Comparison of ENCODE assay signal across 22 cellular contexts in the genomic region with DNA sequence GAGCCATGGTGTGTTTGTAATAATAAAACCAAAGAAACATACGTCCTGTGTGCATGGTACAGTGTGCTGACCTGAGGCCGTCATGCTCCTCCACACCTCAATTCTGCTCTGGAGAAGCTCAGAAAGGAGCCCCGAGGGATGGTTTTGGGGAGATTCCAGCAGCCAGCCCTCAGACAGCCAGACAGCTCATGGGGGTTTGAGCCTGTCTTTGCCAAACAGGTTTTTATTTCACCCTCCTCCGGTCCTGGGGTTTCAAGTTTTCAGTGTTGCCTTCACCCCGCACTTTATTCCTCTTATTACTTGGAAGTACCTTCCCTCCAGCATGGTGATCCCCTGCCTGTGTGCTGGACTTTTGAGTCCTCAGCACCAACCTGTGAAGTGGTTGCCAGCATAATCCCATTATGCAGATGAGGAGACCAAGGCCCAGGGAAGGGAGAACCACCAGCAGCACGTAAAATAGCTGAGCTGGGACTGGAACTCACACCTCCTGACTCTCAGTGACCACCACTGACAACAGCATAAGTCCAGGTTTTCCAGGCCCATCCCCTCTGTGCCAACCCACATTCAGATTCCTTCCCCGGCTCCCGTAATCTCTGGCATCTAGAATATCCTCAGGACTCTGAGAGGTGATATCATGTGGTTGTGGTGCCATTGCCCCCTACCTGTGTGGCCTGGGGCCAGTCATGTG. TPM values are rescaled to one million over a fixed set of nuclear protein-coding genes. Genes with fewer than 3 reads are reported as not detected.
"Had no signal": no experiment of that assay in that cellular context is flagged by ENCODE, and none has a peak within 500 bp of the region (broad histone marks: within the 10 kb centered on the region; RNA-seq: fewer than 3 reads in every experiment).

No MANE protein-coding gene starts in this region.

- H3K27me3 ChIP-seq: thyroid gland had no signal

- H3K36me3 Mint-ChIP-seq: activated naive CD8-positive, alpha-beta T cell treated with anti-CD3 and anti-CD28 coated beads, Interleukin-2, amount 10 ng/mL, durations not matched to agents 7 days and 5 days; brain had no signal

- H3K27ac Mint-ChIP-seq: activated naive CD8-positive, alpha-beta T cell treated with anti-CD3 and anti-CD28 coated beads, Interleukin-2, amount 10 ng/mL, durations not matched to agents 7 days and 5 days; activated T-cell treated with anti-CD3 and anti-CD28 coated beads, Interleukin-2, amount 50 U/mL, for 24 hours; activated T-helper 2 cell treated with anti-CD3 and anti-CD28 coated beads, Interferon-gamma antibody, Interleukin-2, Interleukin-4, amounts not matched to agents 10 μg/mL and 5 μg/mL and 100 μg/mL, durations not matched to agents 14 hours and 24 hours and 36 hours had no signal

- H3K9me3 Mint-ChIP-seq: activated naive CD8-positive, alpha-beta T cell treated with anti-CD3 and anti-CD28 coated beads, Interleukin-2, amount 10 ng/mL, durations not matched to agents 7 days and 5 days; activated T-cell treated with anti-CD3 and anti-CD28 coated beads, Interleukin-2, amount 50 U/mL, for 24 hours; activated T-helper 2 cell treated with anti-CD3 and anti-CD28 coated beads, Interferon-gamma antibody, Interleukin-2, Interleukin-4, amounts not matched to agents 10 μg/mL and 5 μg/mL and 100 μg/mL, durations not matched to agents 14 hours and 24 hours and 36 hours had no signal

- H3K4me3 ChIP-seq: lung, thyroid gland had no signal

- FAIRE-seq: endothelial cell of umbilical vein, islet of Langerhans, urothelium cell line had no signal

- H3K27me3 Mint-ChIP-seq: activated T-cell treated with anti-CD3 and anti-CD28 coated beads, Interleukin-2, amount 50 U/mL, for 24 hours had no signal

- H3K4me3 Mint-ChIP-seq: activated naive CD8-positive, alpha-beta T cell treated with anti-CD3 and anti-CD28 coated beads, Interleukin-2, amount 10 ng/mL, durations not matched to agents 7 days and 5 days; activated T-cell treated with anti-CD3 and anti-CD28 coated beads, Interleukin-2, amount 50 U/mL, for 24 hours; brain; nephron progenitor cell had no signal

- H3K9me3 ChIP-seq: thyroid gland had no signal

- H3K4me1 Mint-ChIP-seq: activated naive CD8-positive, alpha-beta T cell treated with anti-CD3 and anti-CD28 coated beads, Interleukin-2, amount 10 ng/mL, durations not matched to agents 7 days and 5 days had no signal

- DNase-seq: activated CD4-positive, alpha-beta T cell treated with anti-CD3 and anti-CD28 coated beads, Interleukin-2, amount 50 U/mL, for 4 hours; activated naive CD4-positive, alpha-beta T cell treated with Interleukin-2 at 50 U/mL for 16 hours; activated naive CD8-positive, alpha-beta T cell treated with anti-CD3 and anti-CD28 coated beads, Interleukin-2, amount 10 ng/mL, durations not matched to agents 7 days and 5 days; activated T-cell treated with anti-CD3 and anti-CD28 coated beads, Interleukin-2, amount 50 U/mL, for 24 hours; effector CD8-positive, alpha-beta T cell; midbrain; nephron progenitor cell; occipital lobe; retina; stimulated activated CD4-positive, alpha-beta T cell treated with anti-CD3 and anti-CD28 coated beads, Interleukin-12 subunit alpha, Interleukin-12 subunit beta, amount 100 ng/mL, for 4 hours; stimulated activated CD4-positive, alpha-beta T cell treated with anti-CD3 and anti-CD28 coated beads, Interleukin-1b, Interleukin-23, amount 100 ng/mL, for 48 hours; stimulated activated CD8-positive, alpha-beta memory T cell treated with anti-CD3 and anti-CD28 coated beads, Interleukin-4, amount 100 ng/mL, for 48 hours; stimulated activated naive CD4-positive, alpha-beta T cell; SW 1271; T-helper 2 cell; thyroid gland had no signal

- H3K27ac ChIP-seq: thyroid gland had no signal

- H3K36me3 ChIP-seq: thyroid gland had no signal

RNA-seq across cellular contexts. Expression of a gene that starts 35.1 kb away (rescaled TPM):
- total RNA-seq: activated T-helper 2 cell treated with anti-CD3 and anti-CD28 coated beads, Interferon-gamma antibody, Interleukin-2, Interleukin-4, amounts not matched to agents 10 μg/mL and 5 μg/mL and 100 μg/mL, durations not matched to agents 14 hours and 24 hours and 36 hours had no signal
